13 cellular contexts compared by ENCODE assay signal in genomic region chr11:5620606-5621521, GRCh38. TPM values are rescaled to one million over a fixed set of nuclear protein-coding genes. Genes with fewer than 3 reads are reported as not detected.
DNase-seq lines count a peak whose midpoint lies in the region; ATAC-seq and TF ChIP-seq lines count a peak whose summit lies in the region.
"Had no signal": no experiment of that assay in that cellular context is flagged by ENCODE, and none has a peak within 500 bp of the region (broad histone marks: within the 10 kb centered on the region; RNA-seq: fewer than 3 reads in every experiment).

No MANE protein-coding gene starts in this region.

- H3K9me3 ChIP-seq in PC-3 (ENCODE audit: low read length) (no peaks in the 10 kb centered on the region), osteoblast (ENCODE audit: low read depth, low read length) (no peaks in the 10 kb centered on the region)

- POLR2A ChIA-PET in PC-3 (lab: Charles Lee; ENCODE audit: unreplicated experiment), result interaction anchor here (0.6 to 1.0 kb wide), 4 partner anchors 24 to 64 kb away, joined by 3 to 4 read pairs (median 3); no protein-coding TSS in a partner anchor

- CTCF ChIA-PET in PC-3 (lab: Charles Lee), result interaction anchor here (0.7 kb wide), 1 partner anchor 21 kb away, joined by 3 read pairs; no protein-coding TSS in a partner anchor

- intact Hi-C loops in PC-3 (cut with micrococcal nuclease), result loop anchor here (1.0 kb wide), 3 partner anchors 19 to 63 kb away; no protein-coding TSS in a partner anchor

- peak; percentile 88 for DNase-seq in DMS53 (lab: John Stamatoyannopoulos, UW)
- DNase-seq in PC-3, result peak; percentile 87
- peak; percentile 91 for DNase-seq in fibroblast of peridontal ligament (ENCODE audit: extremely low read depth)
- peak; percentile 91 for DNase-seq in osteoblast (ENCODE audit: insufficient read length, low spot score, missing footprints)
- DNase-seq in GDM1 (lab: John Stamatoyannopoulos, UW), result no peak
- no peak for DNase-seq in activated CD4-positive, alpha-beta T cell treated with anti-CD3 and anti-CD28 coated beads, Interleukin-2, amount 50 U/mL, for 4 hours
- no peak for DNase-seq in SIG-M5 (lab: John Stamatoyannopoulos, UW)
- DNase-seq in activated CD4-positive, alpha-beta T cell treated with anti-CD3 and anti-CD28 coated beads for 4 hours, result no peak
- DNase-seq: activated gamma-delta T cell; H9; Karpas-422; stimulated activated CD4-positive, alpha-beta T cell treated with anti-CD3 and anti-CD28 coated beads, Interleukin-2, amount 100 ng/mL, for 48 hours had no signal

- H3K4me2 ChIP-seq in PC-3 (ENCODE audit: low read length) (peak overlapping the region; percentile 86), osteoblast (ENCODE audit: insufficient read depth, low read length) (peak overlapping the region; percentile 80)

- H3K27me3 ChIP-seq in PC-3 (ENCODE audit: low read length), result no peaks in the 10 kb centered on the region
- H3K27me3 ChIP-seq in osteoblast (ENCODE audit: insufficient read depth, low read length), result no peaks in the 10 kb centered on the region

- TF ChIP-seq CTCF in PC-3 (conservative IDR thresholded peaks at IDR 0.05; ENCODE audit: low read depth, low read length) (no peak), osteoblast (IDR thresholded peaks at IDR 0.05; ENCODE audit: extremely low read depth, low read depth, low read length) (no peak)

- peaks cover 15% of the 10 kb centered on the region for H3F3A ChIP-seq in PC-3 (ENCODE audit: low read length, unreplicated experiment)

- no TSS peak for BruUV-seq in PC-3 (replicated peaks; lab: Mats Ljungman, UMichigan)

- H3K4me3 ChIP-seq in PC-3 (ENCODE audit: low read length) (peak overlapping the region; percentile 60), osteoblast (ENCODE audit: insufficient read depth, low read length) (peak overlapping the region; percentile 32)
- H3K4me3 ChIP-seq: SK-N-MC had no signal

- H3K9ac ChIP-seq in PC-3 (ENCODE audit: low read length), result peak overlapping the region; percentile 86

- H4K20me1 ChIP-seq in PC-3 (ENCODE audit: low read length) (no peaks in the 10 kb centered on the region), osteoblast (ENCODE audit: insufficient read depth, low read length) (no peaks in the 10 kb centered on the region)

- H3K36me3 ChIP-seq in PC-3 (ENCODE audit: low read depth, low read length) (no peaks in the 10 kb centered on the region), osteoblast (ENCODE audit: insufficient read depth, low read length) (no peaks in the 10 kb centered on the region)

- H2AFZ ChIP-seq in PC-3 (ENCODE audit: low read length) (peak overlapping the region; percentile 60), osteoblast (ENCODE audit: low read length) (peak overlapping the region; percentile 8)

- H3K4me1 ChIP-seq in PC-3 (ENCODE audit: insufficient read depth, low read length) (peaks cover 56% of the 10 kb centered on the region), osteoblast (ENCODE audit: insufficient read depth, low read length) (peaks cover 48% of the 10 kb centered on the region)

- peak; percentile 85 for ATAC-seq in PC-3

- H3K9me2 ChIP-seq in PC-3 (replicated peaks; ENCODE audit: low read length), result no peaks in the 10 kb centered on the region

- H3K27ac ChIP-seq in PC-3 (ENCODE audit: low read length) (peak overlapping the region; percentile 99), osteoblast (ENCODE audit: low read depth, low read length) (peak overlapping the region; percentile 97)
- H3K27ac ChIP-seq: SK-N-MC had no signal

- H3K79me2 ChIP-seq in PC-3 (ENCODE audit: low read length) (no peaks in the 10 kb centered on the region), osteoblast (ENCODE audit: insufficient read depth, low read length) (no peaks in the 10 kb centered on the region)

RNA-seq across cellular contexts. Expression of gene TRIM34, which starts 3.9 kb away (rescaled TPM):
- total RNA-seq in PC-3 (2014; rRNA removed), result 1.3 and 1.6 TPM in 2 replicates
- 8.3 and 10.3 TPM in 2 replicates for total RNA-seq in osteoblast

RNA-seq across cellular contexts. Expression of gene TRIM6, which starts 24.4 kb away (rescaled TPM):
- total RNA-seq in PC-3 (2014; rRNA removed), result 10.1 and 12.6 TPM in 2 replicates
- 3.6 and 3.8 TPM in 2 replicates for total RNA-seq in osteoblast

RNA-seq across cellular contexts. Expression of gene OR52B6, which starts 40.2 kb away (rescaled TPM):
- total RNA-seq in PC-3 (2014; rRNA removed) (not detected in 2 replicates), osteoblast (not detected in 2 replicates)
- total RNA-seq: H9 had no signal

Comparison
In these comparisons a context has a peak if more than half of its experiments do, and no peak if none do; other contexts are left out.
1. DNase-seq: peak in DMS53 (single experiment), PC-3 (single experiment), fibroblast of peridontal ligament (single experiment) and osteoblast (single experiment); none in GDM1 (single experiment), activated CD4-positive, alpha-beta T cell treated with anti-CD3 and anti-CD28 coated beads, Interleukin-2, amount 50 U/mL, for 4 hours (0 of 2), SIG-M5 (single experiment) and activated CD4-positive, alpha-beta T cell treated with anti-CD3 and anti-CD28 coated beads for 4 hours (0 of 2).